In genomic region chr12:124565656-124566180, GRCh38 we compare ENCODE assay signal across 8 cellular contexts. TPM values are rescaled to one million over a fixed set of nuclear protein-coding genes. Genes with fewer than 3 reads are reported as not detected.
A peak's percentile ranks its signal among the peaks of the same experiment; 100 is the strongest.
DNase-seq lines count a peak whose midpoint lies in the region; ATAC-seq and TF ChIP-seq lines count a peak whose summit lies in the region.

No MANE protein-coding gene starts in this region.

- TF ChIP-seq CTCF in kidney epithelial cell (IDR thresholded peaks at IDR 0.05; ENCODE audit: insufficient read depth, low read length, poor library complexity, severe bottlenecking) (no peak), suprapubic skin (IDR thresholded peaks at IDR 0.05) (no peak)

- peak overlapping the region; percentile 97 for H3K4me3 ChIP-seq in kidney epithelial cell (ENCODE audit: low read depth, low read length)
- H3K4me3 ChIP-seq in suprapubic skin = peak overlapping the region; percentile 91

- no peak for TF ChIP-seq POLR2A in suprapubic skin (IDR thresholded peaks at IDR 0.05)

- no peak for ATAC-seq in activated naive CD8-positive, alpha-beta T cell treated with anti-CD3 and anti-CD28 coated beads, Interleukin-2, amount 10 ng/mL, durations not matched to agents 7 days and 5 days (ENCODE audit: low read depth)
- ATAC-seq in GM18511 (IDR thresholded peaks at IDR 0.05; ENCODE audit: unreplicated experiment) = no peak

- H3K27me3 Mint-ChIP-seq in T-helper 1 cell treated with Interleukin-12 subunit alpha and Interleukin-12 subunit beta and Interleukin-4 antibody, amounts not matched to agents 30 μg/mL and 1 μg/mL, for 36 hours (ENCODE audit: low read depth) = no peaks in the 10 kb centered on the region
- H3K27me3 Mint-ChIP-seq in activated naive CD8-positive, alpha-beta T cell treated with anti-CD3 and anti-CD28 coated beads, Interleukin-2, amount 10 ng/mL, durations not matched to agents 7 days and 5 days = peaks cover 2% of the 10 kb centered on the region

- H3K36me3 ChIP-seq in kidney epithelial cell (ENCODE audit: control insufficient read depth, insufficient read depth, low read length) (no peaks in the 10 kb centered on the region), suprapubic skin (no peaks in the 10 kb centered on the region)

- H3K9me3 Mint-ChIP-seq in T-helper 1 cell treated with Interleukin-12 subunit alpha and Interleukin-12 subunit beta and Interleukin-4 antibody, amounts not matched to agents 30 μg/mL and 1 μg/mL, for 36 hours = no peaks in the 10 kb centered on the region
- no peaks in the 10 kb centered on the region for H3K9me3 Mint-ChIP-seq in activated naive CD8-positive, alpha-beta T cell treated with anti-CD3 and anti-CD28 coated beads, Interleukin-2, amount 10 ng/mL, durations not matched to agents 7 days and 5 days

- H3K27ac ChIP-seq in suprapubic skin = peak overlapping the region; percentile 97

- no peaks in the 10 kb centered on the region for H3K27me3 ChIP-seq in kidney epithelial cell (ENCODE audit: control insufficient read depth, insufficient read depth, low read length)
- no peaks in the 10 kb centered on the region for H3K27me3 ChIP-seq in suprapubic skin

- peaks cover 69% of the 10 kb centered on the region for H3K4me1 ChIP-seq in suprapubic skin

- DNase-seq in T-helper 1 cell (no peak), kidney epithelial cell (ENCODE audit: low read depth) (no peak), suprapubic skin (ENCODE audit: low spot score in 2 of 2) (peak in 1 of 2 donors; percentile 70), NCI-H1694 (lab: John Stamatoyannopoulos, UW) (no peak), T-helper 9 cell (no peak)
- no peak for DNase-seq in activated naive CD8-positive, alpha-beta T cell treated with anti-CD3 and anti-CD28 coated beads, Interleukin-2, amount 10 ng/mL, durations not matched to agents 7 days and 5 days

- no peak for TF ChIP-seq EP300 in suprapubic skin (IDR thresholded peaks at IDR 0.05)

- WGBS in suprapubic skin = 3% methylated on average over 13 of the region's 14 CpGs

- no peaks in the 10 kb centered on the region for H3K9me3 ChIP-seq in suprapubic skin

- peaks cover 16% of the 10 kb centered on the region for H3K4me1 Mint-ChIP-seq in T-helper 1 cell treated with Interleukin-12 subunit alpha and Interleukin-12 subunit beta and Interleukin-4 antibody, amounts not matched to agents 30 μg/mL and 1 μg/mL, for 36 hours (ENCODE audit: low read depth)
- peaks cover 10% of the 10 kb centered on the region for H3K4me1 Mint-ChIP-seq in activated naive CD8-positive, alpha-beta T cell treated with anti-CD3 and anti-CD28 coated beads, Interleukin-2, amount 10 ng/mL, durations not matched to agents 7 days and 5 days

- POLR2A ChIA-PET in activated naive CD8-positive, alpha-beta T cell treated with anti-CD3 and anti-CD28 coated beads, Interleukin-2, amount 10 ng/mL, durations not matched to agents 7 days and 5 days (lab: Charles Lee) = interaction anchor here (0.8 to 1.4 kb wide), 3 partner anchors 11 to 349 kb away, joined by 3 to 6 read pairs (median 3); partner anchors contain the start of gene UBC

- H3K36me3 Mint-ChIP-seq in T-helper 1 cell treated with Interleukin-12 subunit alpha and Interleukin-12 subunit beta and Interleukin-4 antibody, amounts not matched to agents 30 μg/mL and 1 μg/mL, for 36 hours (ENCODE audit: low read depth) = no peaks in the 10 kb centered on the region
- H3K36me3 Mint-ChIP-seq in activated naive CD8-positive, alpha-beta T cell treated with anti-CD3 and anti-CD28 coated beads, Interleukin-2, amount 10 ng/mL, durations not matched to agents 7 days and 5 days = no peaks in the 10 kb centered on the region

- H3K4me3 Mint-ChIP-seq in T-helper 1 cell treated with Interleukin-12 subunit alpha and Interleukin-12 subunit beta and Interleukin-4 antibody, amounts not matched to agents 30 μg/mL and 1 μg/mL, for 36 hours = peak overlapping the region; percentile 93
- H3K4me3 Mint-ChIP-seq in activated naive CD8-positive, alpha-beta T cell treated with anti-CD3 and anti-CD28 coated beads, Interleukin-2, amount 10 ng/mL, durations not matched to agents 7 days and 5 days = peak overlapping the region; percentile 95

- peak overlapping the region; percentile 80 for H3K27ac Mint-ChIP-seq in T-helper 1 cell treated with Interleukin-12 subunit alpha and Interleukin-12 subunit beta and Interleukin-4 antibody, amounts not matched to agents 30 μg/mL and 1 μg/mL, for 36 hours
- peak overlapping the region; percentile 25 for H3K27ac Mint-ChIP-seq in activated naive CD8-positive, alpha-beta T cell treated with anti-CD3 and anti-CD28 coated beads, Interleukin-2, amount 10 ng/mL, durations not matched to agents 7 days and 5 days

RNA-seq across cellular contexts. Expression of gene NCOR2, which starts 1.7 kb away (rescaled TPM):
- total RNA-seq in activated naive CD8-positive, alpha-beta T cell treated with anti-CD3 and anti-CD28 coated beads, Interleukin-2, amount 10 ng/mL, durations not matched to agents 7 days and 5 days = 100 to 1,000 TPM in 1 of 2 experiments, 10 to 100 TPM in 1; 95.7 to 107 TPM
- 113 and 115 TPM in 2 replicates for total RNA-seq in kidney epithelial cell
- 100 to 1,000 TPM; 111 to 264 (median 187) TPM for total RNA-seq in suprapubic skin
